In genomic region chr19:49073514-49074378, GRCh38 we compare ENCODE assay signal across 9 cellular contexts. TPM values are rescaled to one million over a fixed set of nuclear protein-coding genes. Genes with fewer than 3 reads are reported as not detected.
DNase-seq lines count a peak whose midpoint lies in the region; ATAC-seq and TF ChIP-seq lines count a peak whose summit lies in the region.
"Had no signal": no experiment of that assay in that cellular context is flagged by ENCODE, and none has a peak within 500 bp of the region (broad histone marks: within the 10 kb centered on the region; RNA-seq: fewer than 3 reads in every experiment).

No MANE protein-coding gene starts in this region.

- H3K4me3 Mint-ChIP-seq in glutamatergic neuron (ENCODE audit: unreplicated experiment), result peak overlapping the region; percentile 43

- DNase-seq in AG04449 (ENCODE audit: low read depth, low spot score), result no peak
- peak; percentile 41 for DNase-seq in GM20000 (ENCODE audit: low spot score)
- DNase-seq in RPMI8226, result peak; percentile 25
- peak; percentile 51 for DNase-seq in glutamatergic neuron
- no peak for DNase-seq in KG1 (lab: John Stamatoyannopoulos, UW)
- DNase-seq in NCI-H2029 treated with DMSO at 0.1 percent for 48 hours (lab: John Stamatoyannopoulos, UW), result no peak

- no peak overlapping the region for H3K4me3 ChIP-seq in AG04449 (ENCODE audit: low read depth, low read length)

- H3K27ac Mint-ChIP-seq in glutamatergic neuron (ENCODE audit: unreplicated experiment), result peak overlapping the region; percentile 13

- ATAC-seq in HG03280 (IDR thresholded peaks at IDR 0.05; ENCODE audit: unreplicated experiment) (no peak), GM18520 (IDR thresholded peaks at IDR 0.05; ENCODE audit: unreplicated experiment) (no peak)

- POLR2A ChIA-PET in AG04449 (lab: Yijun Ruan, JAX), result no interaction called here

- TF ChIP-seq CTCF in AG04449 (IDR thresholded peaks at IDR 0.05; ENCODE audit: insufficient read depth, low read length, missing control alignments) (peak; percentile 34), GM20000 (IDR thresholded peaks at IDR 0.05; ENCODE audit: extremely low read depth, missing control alignments) (no peak), glutamatergic neuron (IDR thresholded peaks at IDR 0.05; ENCODE audit: partially characterized antibody, unreplicated experiment) (no peak)

- peaks cover 7% of the 10 kb centered on the region for H3K9me3 Mint-ChIP-seq in glutamatergic neuron (ENCODE audit: unreplicated experiment)

- no peaks in the 10 kb centered on the region for H3K4me1 Mint-ChIP-seq in glutamatergic neuron (ENCODE audit: low read depth, unreplicated experiment)

- peaks cover 18% of the 10 kb centered on the region for H3K36me3 Mint-ChIP-seq in glutamatergic neuron (ENCODE audit: unreplicated experiment)

- H3K27me3 Mint-ChIP-seq in glutamatergic neuron (ENCODE audit: unreplicated experiment), result peaks cover 22% of the 10 kb centered on the region

- CTCF ChIA-PET in AG04449 (lab: Yijun Ruan, JAX), result interaction anchor here (0.7 to 3.2 kb wide), 22 partner anchors 8 to 291 kb away, joined by 3 to 30 read pairs (median 7); partner anchors contain the start of genes GYS1, LIN7B and RUVBL2

RNA-seq across cellular contexts. Expression of gene KCNA7, which starts 1.2 kb away (rescaled TPM):
- not detected for total RNA-seq in glutamatergic neuron (ENCODE audit: unreplicated experiment)
- total RNA-seq: omental fat pad had no signal

RNA-seq across cellular contexts. Expression of gene NTF4, which starts 9.1 kb away (rescaled TPM):
- not detected for total RNA-seq in glutamatergic neuron (ENCODE audit: unreplicated experiment)

RNA-seq across cellular contexts. Expression of gene SNRNP70, which starts 11.5 kb away (rescaled TPM):
- total RNA-seq in glutamatergic neuron (ENCODE audit: unreplicated experiment), result 300 TPM

RNA-seq across cellular contexts. Expression of gene CGB7, which starts 16.2 kb away (rescaled TPM):
- total RNA-seq in glutamatergic neuron (ENCODE audit: unreplicated experiment), result not detected
- total RNA-seq: omental fat pad had no signal

RNA-seq across cellular contexts. Expression of gene CGB8, which starts 24.8 kb away (rescaled TPM):
- not detected for total RNA-seq in glutamatergic neuron (ENCODE audit: unreplicated experiment)
- total RNA-seq: omental fat pad had no signal

Comparison
In these comparisons a context has a peak if more than half of its experiments do, and no peak if none do; other contexts are left out.
1. DNase-seq: peak in GM20000 (single experiment), RPMI8226 (single experiment) and glutamatergic neuron (single experiment); none in AG04449 (single experiment), KG1 (single experiment) and NCI-H2029 treated with DMSO at 0.1 percent for 48 hours (single experiment).